In genomic region chr1:57464756-57465155, GRCh38 we compare ENCODE assay signal across 24 cellular contexts. TPM values are rescaled to one million over a fixed set of nuclear protein-coding genes. Genes with fewer than 3 reads are reported as not detected.
A peak's percentile ranks its signal among the peaks of the same experiment; 100 is the strongest.
DNase-seq lines count a peak whose midpoint lies in the region; ATAC-seq and TF ChIP-seq lines count a peak whose summit lies in the region.
"Had no signal": no experiment of that assay in that cellular context is flagged by ENCODE, and none has a peak within 500 bp of the region (broad histone marks: within the 10 kb centered on the region; RNA-seq: fewer than 3 reads in every experiment).

No MANE protein-coding gene starts in this region.

- DNase-seq in Ammon's horn (ENCODE audit: low spot score) = peak; percentile 25
- DNase-seq in DMS53 (lab: John Stamatoyannopoulos, UW) = peak; percentile 52
- DNase-seq in NCI-H748 (lab: John Stamatoyannopoulos, UW; ENCODE audit: unreplicated experiment) = peak; percentile 73
- peak; percentile 19 for DNase-seq in inferior parietal cortex (ENCODE audit: extremely low spot score)
- no peak for DNase-seq in NOMO-1 treated with dmso at 0.1 percent for 144 hours (lab: John Stamatoyannopoulos, UW; ENCODE audit: unreplicated experiment)
- DNase-seq in GM20000 (ENCODE audit: low spot score) = no peak
- DNase-seq in activated CD4-positive, alpha-beta T cell treated with anti-CD3 and anti-CD28 coated beads for 36 hours = no peak
- DNase-seq: activated CD4-positive, alpha-beta T cell treated with anti-CD3 and anti-CD28 coated beads for 48 hours; activated CD8-positive, alpha-beta memory T cell treated with anti-CD3 and anti-CD28 coated beads for 24 hours; activated effector memory CD4-positive, alpha-beta T cell treated with anti-CD3 and anti-CD28 coated beads, Interleukin-2, amount 50 U/mL, for 16 hours; activated naive CD8-positive, alpha-beta T cell treated with anti-CD3 and anti-CD28 coated beads, Interleukin-2, amount 10 ng/mL, durations not matched to agents 7 days and 5 days; activated T-cell treated with anti-CD3 and anti-CD28 coated beads, Interleukin-2, amount 50 U/mL, for 1 hour; mesenchymal stem cell; MG63; NCI-H1417 treated with DMSO at 0.1 percent for 48 hours; NCI-H82; sigmoid colon; stimulated activated CD4-positive, alpha-beta T cell treated with anti-CD3 and anti-CD28 coated beads, Interleukin-4, amount 100 ng/mL, for 4 hours; stimulated activated naive B cell treated with anti-CD40 and anti-IgM and Interleukin-4, amounts not matched to agents 10 μg/mL and 1 μg/mL and 100 μg/mL, for 72 hours; T-helper 2 cell had no signal

- POLR2A ChIA-PET in activated CD4-positive, alpha-beta T cell treated with anti-CD3 and anti-CD28 coated beads for 36 hours (lab: Charles Lee) = no interaction called here

- ATAC-seq in activated CD4-positive, alpha-beta T cell treated with anti-CD3 and anti-CD28 coated beads for 36 hours = no peak
- ATAC-seq: K562; left lobe of liver; stimulated activated naive B cell treated with anti-CD40 and anti-IgM and Interleukin-4, amounts not matched to agents 10 μg/mL and 1 μg/mL and 100 μg/mL, for 72 hours had no signal

- H3K27me3 Mint-ChIP-seq in activated CD4-positive, alpha-beta T cell treated with anti-CD3 and anti-CD28 coated beads for 36 hours = peaks cover 8% of the 10 kb centered on the region
- H3K27me3 Mint-ChIP-seq: stimulated activated naive B cell treated with anti-CD40 and anti-IgM and Interleukin-4, amounts not matched to agents 10 μg/mL and 1 μg/mL and 100 μg/mL, for 72 hours had no signal

- no peaks in the 10 kb centered on the region for H3K9me3 Mint-ChIP-seq in activated CD4-positive, alpha-beta T cell treated with anti-CD3 and anti-CD28 coated beads for 36 hours (ENCODE audit: low read depth)
- H3K9me3 Mint-ChIP-seq: activated naive CD8-positive, alpha-beta T cell treated with anti-CD3 and anti-CD28 coated beads, Interleukin-2, amount 10 ng/mL, durations not matched to agents 7 days and 5 days; stimulated activated naive B cell treated with anti-CD40 and anti-IgM and Interleukin-4, amounts not matched to agents 10 μg/mL and 1 μg/mL and 100 μg/mL, for 72 hours had no signal

- H3K27ac Mint-ChIP-seq in activated CD4-positive, alpha-beta T cell treated with anti-CD3 and anti-CD28 coated beads for 36 hours = no peak overlapping the region
- H3K27ac Mint-ChIP-seq: activated naive CD8-positive, alpha-beta T cell treated with anti-CD3 and anti-CD28 coated beads, Interleukin-2, amount 10 ng/mL, durations not matched to agents 7 days and 5 days; stimulated activated naive B cell treated with anti-CD40 and anti-IgM and Interleukin-4, amounts not matched to agents 10 μg/mL and 1 μg/mL and 100 μg/mL, for 72 hours had no signal

- TF ChIP-seq CTCF in GM20000 (IDR thresholded peaks at IDR 0.05; ENCODE audit: extremely low read depth, missing control alignments) = no peak

- no peaks in the 10 kb centered on the region for H3K36me3 Mint-ChIP-seq in activated CD4-positive, alpha-beta T cell treated with anti-CD3 and anti-CD28 coated beads for 36 hours (ENCODE audit: low read depth)
- H3K36me3 Mint-ChIP-seq: activated naive CD8-positive, alpha-beta T cell treated with anti-CD3 and anti-CD28 coated beads, Interleukin-2, amount 10 ng/mL, durations not matched to agents 7 days and 5 days; stimulated activated naive B cell treated with anti-CD40 and anti-IgM and Interleukin-4, amounts not matched to agents 10 μg/mL and 1 μg/mL and 100 μg/mL, for 72 hours had no signal

- CTCF ChIA-PET in activated CD4-positive, alpha-beta T cell treated with anti-CD3 and anti-CD28 coated beads for 36 hours (lab: Charles Lee) = no interaction called here

- no peak overlapping the region for H3K4me3 Mint-ChIP-seq in activated CD4-positive, alpha-beta T cell treated with anti-CD3 and anti-CD28 coated beads for 36 hours
- H3K4me3 Mint-ChIP-seq: activated naive CD8-positive, alpha-beta T cell treated with anti-CD3 and anti-CD28 coated beads, Interleukin-2, amount 10 ng/mL, durations not matched to agents 7 days and 5 days; stimulated activated naive B cell treated with anti-CD40 and anti-IgM and Interleukin-4, amounts not matched to agents 10 μg/mL and 1 μg/mL and 100 μg/mL, for 72 hours had no signal

- no peaks in the 10 kb centered on the region for H3K4me1 Mint-ChIP-seq in activated CD4-positive, alpha-beta T cell treated with anti-CD3 and anti-CD28 coated beads for 36 hours
- H3K4me1 Mint-ChIP-seq: activated naive CD8-positive, alpha-beta T cell treated with anti-CD3 and anti-CD28 coated beads, Interleukin-2, amount 10 ng/mL, durations not matched to agents 7 days and 5 days; stimulated activated naive B cell treated with anti-CD40 and anti-IgM and Interleukin-4, amounts not matched to agents 10 μg/mL and 1 μg/mL and 100 μg/mL, for 72 hours had no signal

- intact Hi-C loops in activated CD4-positive, alpha-beta T cell treated with anti-CD3 and anti-CD28 coated beads for 36 hours (cut with DNase I, micrococcal nuclease) = no loop called here

RNA-seq across cellular contexts. Expression of gene DAB1, which starts 40.9 kb away (rescaled TPM):
- under 1 TPM in 1 of 2 experiments, not detected in 1; 0.11 TPM for total RNA-seq in activated CD4-positive, alpha-beta T cell treated with anti-CD3 and anti-CD28 coated beads for 36 hours
- total RNA-seq: ascending aorta, HT-29, K562 had no signal

Comparison
In these comparisons a context has a peak if more than half of its experiments do, and no peak if none do; other contexts are left out.
1. DNase-seq: peak in Ammon's horn (single experiment), DMS53 (single experiment), NCI-H748 (single experiment) and inferior parietal cortex (single experiment); none in NOMO-1 treated with dmso at 0.1 percent for 144 hours (single experiment), GM20000 (single experiment) and activated CD4-positive, alpha-beta T cell treated with anti-CD3 and anti-CD28 coated beads for 36 hours (single experiment).